Comparison of ENCODE assay signal across 1 cellular context in genomic region chr12:13258212-13258611, GRCh38.
TF ChIP-seq lines count a peak whose summit lies in the region.

No MANE protein-coding gene starts in this region.

TF ChIP-seq in SK-N-SH treated with all-trans-retinoic acid at 6 μM for 48 hours, 23 proteins besides CTCF, POLR2A, EP300 and RAD21 (continued from another document):
- no peak for TF ChIP-seq POU6F1 (CRISPR knock-in tag; IDR thresholded peaks at IDR 0.05; ENCODE audit: borderline replicate concordance, low read depth)
- no peak for TF ChIP-seq ZFP30 (CRISPR knock-in tag; IDR thresholded peaks at IDR 0.05)
- no peak for TF ChIP-seq ZC3H10 (CRISPR knock-in tag; IDR thresholded peaks at IDR 0.05)
- no peak for TF ChIP-seq ISL1 (CRISPR knock-in tag; IDR thresholded peaks at IDR 0.05)
- no peak for TF ChIP-seq ZNF565 (CRISPR knock-in tag; conservative IDR thresholded peaks at IDR 0.05; ENCODE audit: low read depth)
- TF ChIP-seq OSR1 (CRISPR knock-in tag; IDR thresholded peaks at IDR 0.05), result no peak
- no peak for TF ChIP-seq TCF4 (CRISPR knock-in tag; IDR thresholded peaks at IDR 0.05; ENCODE audit: borderline replicate concordance)
- TF ChIP-seq ZNF8 (CRISPR knock-in tag; IDR thresholded peaks at IDR 0.05), result no peak
